In genomic region chr10:32958085-32958991, GRCh38 we compare ENCODE assay signal across 8 cellular contexts. TPM values are rescaled to one million over a fixed set of nuclear protein-coding genes. Genes with fewer than 3 reads are reported as not detected.
DNase-seq lines count a peak whose midpoint lies in the region; ATAC-seq and TF ChIP-seq lines count a peak whose summit lies in the region.

TSS of gene ITGB1 (minus strand) at chr10:32958230. CDS start at chr10:32935558, 22,672 bp downstream.

- no peak for TF ChIP-seq CTCF in fibroblast of mammary gland (conservative IDR thresholded peaks at IDR 0.05; ENCODE audit: control insufficient read depth, insufficient read depth, low read depth, low read length)

- H3K27me3 Mint-ChIP-seq in activated T-helper 2 cell treated with anti-CD3 and anti-CD28 coated beads, Interferon-gamma antibody, Interleukin-2, Interleukin-4, amounts not matched to agents 10 μg/mL and 5 μg/mL and 100 μg/mL, durations not matched to agents 14 hours and 24 hours and 36 hours (ENCODE audit: low read depth), result no peaks in the 10 kb centered on the region
- no peaks in the 10 kb centered on the region for H3K27me3 Mint-ChIP-seq in naive thymus-derived CD8-positive, alpha-beta T cell
- H3K27me3 Mint-ChIP-seq in stimulated activated naive B cell treated with anti-CD40 and anti-IgM and Interleukin-4, amounts not matched to agents 10 μg/mL and 1 μg/mL and 100 μg/mL, for 72 hours, result no peaks in the 10 kb centered on the region

- H3K36me3 Mint-ChIP-seq in activated T-helper 2 cell treated with anti-CD3 and anti-CD28 coated beads, Interferon-gamma antibody, Interleukin-2, Interleukin-4, amounts not matched to agents 10 μg/mL and 5 μg/mL and 100 μg/mL, durations not matched to agents 14 hours and 24 hours and 36 hours (ENCODE audit: low read depth), result peaks cover 7% of the 10 kb centered on the region
- no peaks in the 10 kb centered on the region for H3K36me3 Mint-ChIP-seq in naive thymus-derived CD8-positive, alpha-beta T cell
- peaks cover 3 to 5% of the 10 kb centered on the region in 2 donors for H3K36me3 Mint-ChIP-seq in stimulated activated naive B cell treated with anti-CD40 and anti-IgM and Interleukin-4, amounts not matched to agents 10 μg/mL and 1 μg/mL and 100 μg/mL, for 72 hours

- intact Hi-C loops in activated T-helper 2 cell treated with anti-CD3 and anti-CD28 coated beads, Interferon-gamma antibody, Interleukin-2, Interleukin-4, amounts not matched to agents 10 μg/mL and 5 μg/mL and 100 μg/mL, durations not matched to agents 14 hours and 24 hours and 36 hours (cut with micrococcal nuclease), result loop anchor here (2.0 to 5.0 kb wide), 3 partner anchors 179 to 580 kb away; partner anchors contain the start of gene CCDC7

- H3K4me3 ChIP-seq in fibroblast of mammary gland (ENCODE audit: control insufficient read depth, low read depth, low read length), result peak within 1 kb of the TSS; percentile 81

- POLR2A ChIA-PET in naive thymus-derived CD8-positive, alpha-beta T cell (lab: Charles Lee), result interaction anchor here (1.6 to 1.8 kb wide), 4 partner anchors 17 to 580 kb away, joined by 4 to 14 read pairs (median 8); partner anchors contain the start of gene CCDC7

- peak; percentile 77 for ATAC-seq in GM21825 (IDR thresholded peaks at IDR 0.05; ENCODE audit: unreplicated experiment)
- peak; percentile 85 to 87 for ATAC-seq in naive thymus-derived CD8-positive, alpha-beta T cell
- ATAC-seq in stimulated activated naive B cell treated with anti-CD40 and anti-IgM and Interleukin-4, amounts not matched to agents 10 μg/mL and 1 μg/mL and 100 μg/mL, for 72 hours (replicated peaks), result peak; percentile 75 to 83

- H3K4me1 Mint-ChIP-seq in activated T-helper 2 cell treated with anti-CD3 and anti-CD28 coated beads, Interferon-gamma antibody, Interleukin-2, Interleukin-4, amounts not matched to agents 10 μg/mL and 5 μg/mL and 100 μg/mL, durations not matched to agents 14 hours and 24 hours and 36 hours (ENCODE audit: low read depth), result peaks cover 45% of the 10 kb centered on the region
- peaks cover 16 to 73% (median 39%) of the 10 kb centered on the region in 4 donors for H3K4me1 Mint-ChIP-seq in naive thymus-derived CD8-positive, alpha-beta T cell
- H3K4me1 Mint-ChIP-seq in stimulated activated naive B cell treated with anti-CD40 and anti-IgM and Interleukin-4, amounts not matched to agents 10 μg/mL and 1 μg/mL and 100 μg/mL, for 72 hours, result peaks cover 26 to 46% of the 10 kb centered on the region in 2 donors

- H3K4me3 Mint-ChIP-seq in activated T-helper 2 cell treated with anti-CD3 and anti-CD28 coated beads, Interferon-gamma antibody, Interleukin-2, Interleukin-4, amounts not matched to agents 10 μg/mL and 5 μg/mL and 100 μg/mL, durations not matched to agents 14 hours and 24 hours and 36 hours (ENCODE audit: low read depth), result peak within 1 kb of the TSS; percentile 81
- peak within 1 kb of the TSS; percentile 82 to 95 (median 90) for H3K4me3 Mint-ChIP-seq in naive thymus-derived CD8-positive, alpha-beta T cell
- peak within 1 kb of the TSS; percentile 84 to 98 for H3K4me3 Mint-ChIP-seq in stimulated activated naive B cell treated with anti-CD40 and anti-IgM and Interleukin-4, amounts not matched to agents 10 μg/mL and 1 μg/mL and 100 μg/mL, for 72 hours

- DNase-seq in DMS79 treated with DMSO at 0.1 percent for 48 hours (lab: John Stamatoyannopoulos, UW) (peak; percentile 62), LHCN-M2 (ENCODE audit: low read depth) (peak; percentile 96), RPMI7951 (ENCODE audit: low read depth) (peak; percentile 98), fibroblast of mammary gland (ENCODE audit: low read depth) (peak; percentile 88)
- DNase-seq in activated T-helper 2 cell treated with anti-CD3 and anti-CD28 coated beads, Interferon-gamma antibody, Interleukin-2, Interleukin-4, amounts not matched to agents 10 μg/mL and 5 μg/mL and 100 μg/mL, durations not matched to agents 14 hours and 24 hours and 36 hours (ENCODE audit: low spot score), result peak; percentile 79
- peak; percentile 73 to 88 (median 82) for DNase-seq in naive thymus-derived CD8-positive, alpha-beta T cell
- DNase-seq in stimulated activated naive B cell treated with anti-CD40 and anti-IgM and Interleukin-4, amounts not matched to agents 10 μg/mL and 1 μg/mL and 100 μg/mL, for 72 hours, result peak; percentile 74

- H3K9me3 Mint-ChIP-seq in activated T-helper 2 cell treated with anti-CD3 and anti-CD28 coated beads, Interferon-gamma antibody, Interleukin-2, Interleukin-4, amounts not matched to agents 10 μg/mL and 5 μg/mL and 100 μg/mL, durations not matched to agents 14 hours and 24 hours and 36 hours, result no peaks in the 10 kb centered on the region
- H3K9me3 Mint-ChIP-seq in naive thymus-derived CD8-positive, alpha-beta T cell, result no peaks in the 10 kb centered on the region
- H3K9me3 Mint-ChIP-seq in stimulated activated naive B cell treated with anti-CD40 and anti-IgM and Interleukin-4, amounts not matched to agents 10 μg/mL and 1 μg/mL and 100 μg/mL, for 72 hours, result no peaks in the 10 kb centered on the region

- H3K27ac Mint-ChIP-seq in activated T-helper 2 cell treated with anti-CD3 and anti-CD28 coated beads, Interferon-gamma antibody, Interleukin-2, Interleukin-4, amounts not matched to agents 10 μg/mL and 5 μg/mL and 100 μg/mL, durations not matched to agents 14 hours and 24 hours and 36 hours, result peak within 1 kb of the TSS; percentile 90
- H3K27ac Mint-ChIP-seq in naive thymus-derived CD8-positive, alpha-beta T cell, result peak within 1 kb of the TSS; percentile 83 to 95 (median 92)
- H3K27ac Mint-ChIP-seq in stimulated activated naive B cell treated with anti-CD40 and anti-IgM and Interleukin-4, amounts not matched to agents 10 μg/mL and 1 μg/mL and 100 μg/mL, for 72 hours, result peak within 1 kb of the TSS; percentile 94

RNA-seq across cellular contexts. Expression of gene ITGB1, which starts in this region (rescaled TPM):
- total RNA-seq in LHCN-M2 (2014; rRNA removed), result 1,506 and 2,151 TPM in 2 replicates
- 564 TPM for polyA plus RNA-seq in LHCN-M2 (2012)
- 1,963 and 2,059 TPM in 2 replicates for total RNA-seq in RPMI7951 (2014; rRNA removed; shearing (Covaris generic))
- total RNA-seq in activated T-helper 2 cell treated with anti-CD3 and anti-CD28 coated beads, Interferon-gamma antibody, Interleukin-2, Interleukin-4, amounts not matched to agents 10 μg/mL and 5 μg/mL and 100 μg/mL, durations not matched to agents 14 hours and 24 hours and 36 hours, result 77.8 and 78.7 TPM in 2 replicates
- 10 to 100 TPM; 34.2 to 34.6 TPM for total RNA-seq in naive thymus-derived CD8-positive, alpha-beta T cell
- 100 to 1,000 TPM in 1 of 3 donors, 10 to 100 TPM in 2; 26.1 to 107 (median 28.9) TPM for polyA plus RNA-seq in naive thymus-derived CD8-positive, alpha-beta T cell

Comparison
In these comparisons a context has a peak if more than half of its experiments do, and no peak if none do; other contexts are left out.
1. Peak in every context shown above with its lines: DNase-seq, ATAC-seq and H3K4me3 ChIP-seq.
2. RNA of gene ITGB1 (total RNA-seq): 1,963 to 2,059 TPM in RPMI7951 and 1,506 to 2,151 TPM in LHCN-M2; 77.8 to 78.7 TPM in activated T-helper 2 cell treated with anti-CD3 and anti-CD28 coated beads, Interferon-gamma antibody, Interleukin-2, Interleukin-4, amounts not matched to agents 10 μg/mL and 5 μg/mL and 100 μg/mL, durations not matched to agents 14 hours and 24 hours and 36 hours and 34.2 to 34.6 TPM in naive thymus-derived CD8-positive, alpha-beta T cell; every median in the first group is over 10 times any median in the second.